ENCODE assay signal across 20 cellular contexts in genomic region chr13:73608157-73608516, GRCh38.
DNase-seq lines count a peak whose midpoint lies in the region; ATAC-seq, FAIRE-seq and TF ChIP-seq lines count a peak whose summit lies in the region.
"Had no signal": no experiment of that assay in that cellular context is flagged by ENCODE, and none has a peak within 500 bp of the region (broad histone marks: within the 10 kb centered on the region; RNA-seq: fewer than 3 reads in every experiment).

No MANE protein-coding gene starts in this region.

- CTCF ChIA-PET in HEK293T (lab: Yijun Ruan, JAX) = no interaction called here

- no peak for TF ChIP-seq CTCF in pancreas (IDR thresholded peaks at IDR 0.05)

- POLR2A ChIA-PET in HEK293T (lab: Yijun Ruan, JAX) = no interaction called here

- 46 to 49% methylated on average over 2 of the region's 2 CpGs for WGBS in pancreas, 2 donors

- H3K4me1 ChIP-seq in pancreas = peaks cover 0 to 8% (median 0%) of the 10 kb centered on the region in 3 donors
- H3K4me1 ChIP-seq: colonic mucosa, tibial nerve had no signal

- H3K36me3 ChIP-seq in pancreas = no peaks in the 10 kb centered on the region
- H3K36me3 ChIP-seq: colonic mucosa, tibial nerve had no signal

- H3K27ac ChIP-seq in pancreas = peak overlapping the region in 1 of 4 donors; percentile 18
- H3K27ac ChIP-seq: colonic mucosa, KMS-11, tibial nerve had no signal

- intact Hi-C loops in pancreas (cut with DNase I) = no loop called here

- H3K9me3 ChIP-seq in pancreas = no peaks in the 10 kb centered on the region
- H3K9me3 ChIP-seq: colonic mucosa had no signal

- no peak overlapping the region for H3K4me3 ChIP-seq in pancreas
- H3K4me3 ChIP-seq: colonic mucosa, tibial nerve had no signal

- no peaks in the 10 kb centered on the region for H3K27me3 ChIP-seq in pancreas
- H3K27me3 ChIP-seq: colonic mucosa, tibial nerve had no signal

- DNase-seq in HEK293T (ENCODE audit: extremely low spot score) (no peak), NCI-H1930 (lab: John Stamatoyannopoulos, UW) (peak; percentile 80 to 97), SHP77 (lab: John Stamatoyannopoulos, UW) (peak; percentile 23 to 46), pancreas (no peak), AG20443 (ENCODE audit: low spot score) (no peak), OCI-M1 (lab: John Stamatoyannopoulos, UW) (no peak), NCI-H2227 treated with DMSO at 0.1 percent for 48 hours (lab: John Stamatoyannopoulos, UW) (no peak)
- DNase-seq: activated CD4-positive, alpha-beta T cell treated with anti-CD3 and anti-CD28 coated beads, Interleukin-2, amount 10 ng/mL, durations not matched to agents 24 days and 14 days; activated CD8-positive, alpha-beta memory T cell treated with anti-CD3 and anti-CD28 coated beads, Interleukin-2, amount 50 U/mL, for 4 hours; activated effector memory CD4-positive, alpha-beta T cell treated with anti-CD3 and anti-CD28 coated beads, Interleukin-2, amount 50 U/mL, for 16 hours; AML-193; CD8-positive, alpha-beta memory T cell; colonic mucosa; EL; head of caudate nucleus; small intestine; stimulated activated naive CD4-positive, alpha-beta T cell treated with Interleukin-2 at 50 U/mL for 16 hours; T-cell had no signal

- FAIRE-seq in pancreas (lab: Jason Lieb, UNC) = no peak
- FAIRE-seq: small intestine had no signal

- ATAC-seq in pancreas = peak in 3 of 4 donors; percentile 35 to 41 (median 39)
- ATAC-seq: T-cell had no signal

TF ChIP-seq in HEK293T, 16 proteins besides CTCF, POLR2A, EP300 and RAD21:
- no peak for TF ChIP-seq PKNOX1 (IDR thresholded peaks at IDR 0.05)
- no peak for TF ChIP-seq SUZ12 (IDR thresholded peaks at IDR 0.05)
- TF ChIP-seq LEF1 (IDR thresholded peaks at IDR 0.05; ENCODE audit: borderline replicate concordance) = no peak; the same call in 1 of the 2 replicates
- TF ChIP-seq FOXA1 (IDR thresholded peaks at IDR 0.05) = peak; percentile 28; the same call in 1 of the 2 replicates
- TF ChIP-seq ZNF384 (IDR thresholded peaks at IDR 0.05) = no peak
- no peak for TF ChIP-seq NFRKB (IDR thresholded peaks at IDR 0.05)
- TF ChIP-seq BHLHE40 (IDR thresholded peaks at IDR 0.05; ENCODE audit: borderline replicate concordance) = no peak
- TF ChIP-seq L3MBTL2 (conservative IDR thresholded peaks at IDR 0.05) = no peak
- no peak for TF ChIP-seq FOXK2 (IDR thresholded peaks at IDR 0.05)
TF ChIP-seq in HEK293T: peak in this region for 1.

Comparison
In these comparisons a context has a peak if more than half of its experiments do, and no peak if none do; other contexts are left out.
1. DNase-seq: peak in NCI-H1930 (2 of 2) and SHP77 (2 of 2); none in HEK293T (single experiment), pancreas (0 of 6), AG20443 (single experiment), OCI-M1 (single experiment) and NCI-H2227 treated with DMSO at 0.1 percent for 48 hours (single experiment).